ENCODE assay signal across 2 cellular contexts in the genomic region with DNA sequence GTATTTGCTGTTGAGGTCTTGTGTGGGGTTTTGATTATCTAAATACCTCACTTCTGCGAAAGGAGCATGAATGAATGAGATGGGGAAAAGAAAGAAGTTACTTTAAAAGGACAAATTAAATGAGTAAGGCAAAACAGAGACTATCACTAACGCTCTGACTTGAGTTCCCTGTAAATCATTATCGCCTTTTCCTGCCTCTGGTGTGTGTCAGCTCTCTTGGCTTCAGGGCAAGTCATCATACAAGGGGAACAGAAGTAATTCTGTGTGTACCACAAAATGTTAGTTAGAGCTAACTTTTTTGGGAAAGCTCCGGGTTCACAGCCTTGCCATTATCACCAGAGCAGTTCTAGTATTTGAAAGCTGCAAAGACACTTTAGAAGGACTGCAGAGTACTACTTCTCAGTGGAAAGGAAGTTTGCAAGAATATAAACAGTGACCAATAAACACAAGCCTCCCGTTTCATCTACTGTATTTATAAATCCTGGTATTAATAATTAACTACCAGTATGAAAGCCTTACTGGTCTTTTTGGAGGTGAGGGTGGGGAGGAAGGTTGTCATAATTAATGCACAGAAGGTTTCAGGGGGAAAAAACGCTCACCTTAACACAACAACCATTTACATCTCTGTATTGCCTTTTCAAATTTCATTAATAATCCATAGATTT.
TF ChIP-seq lines count a peak whose summit lies in the region.

No MANE protein-coding gene starts in this region.

TF ChIP-seq in SK-N-SH, 30 proteins besides CTCF, POLR2A, EP300 and RAD21 (continued from another document):
- no peak for TF ChIP-seq USF1 (IDR thresholded peaks at IDR 0.05; ENCODE audit: borderline replicate concordance, low read depth)
- TF ChIP-seq SMC3 (IDR thresholded peaks at IDR 0.05; ENCODE audit: low read depth, low read length), result no peak
- TF ChIP-seq, protein P1, sequence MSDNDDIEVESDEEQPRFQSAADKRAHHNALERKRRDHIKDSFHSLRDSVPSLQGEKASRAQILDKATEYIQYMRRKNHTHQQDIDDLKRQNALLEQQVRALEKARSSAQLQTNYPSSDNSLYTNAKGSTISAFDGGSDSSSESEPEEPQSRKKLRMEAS (IDR thresholded peaks at IDR 0.05; ENCODE audit: low read depth), result no peak
- TF ChIP-seq REST (IDR thresholded peaks at IDR 0.05; ENCODE audit: low read depth, low read length), result no peak
- no peak for TF ChIP-seq FOXM1 (IDR thresholded peaks at IDR 0.05; ENCODE audit: low read depth)
- no peak for TF ChIP-seq GABPA (IDR thresholded peaks at IDR 0.05; ENCODE audit: low read depth)
- no peak for TF ChIP-seq TEAD4 (IDR thresholded peaks at IDR 0.05; ENCODE audit: borderline replicate concordance, insufficient read depth)
- TF ChIP-seq NRF1 (IDR thresholded peaks at IDR 0.05; ENCODE audit: low read depth, low read length), result no peak
- TF ChIP-seq NFIC (IDR thresholded peaks at IDR 0.05; ENCODE audit: borderline replicate concordance), result no peak
- TF ChIP-seq USF2 (IDR thresholded peaks at IDR 0.05; ENCODE audit: borderline replicate concordance, low read depth, low read length), result no peak
- TF ChIP-seq MEF2A (IDR thresholded peaks at IDR 0.05; ENCODE audit: borderline replicate concordance, low read depth), result no peak
- TF ChIP-seq, protein P2, sequence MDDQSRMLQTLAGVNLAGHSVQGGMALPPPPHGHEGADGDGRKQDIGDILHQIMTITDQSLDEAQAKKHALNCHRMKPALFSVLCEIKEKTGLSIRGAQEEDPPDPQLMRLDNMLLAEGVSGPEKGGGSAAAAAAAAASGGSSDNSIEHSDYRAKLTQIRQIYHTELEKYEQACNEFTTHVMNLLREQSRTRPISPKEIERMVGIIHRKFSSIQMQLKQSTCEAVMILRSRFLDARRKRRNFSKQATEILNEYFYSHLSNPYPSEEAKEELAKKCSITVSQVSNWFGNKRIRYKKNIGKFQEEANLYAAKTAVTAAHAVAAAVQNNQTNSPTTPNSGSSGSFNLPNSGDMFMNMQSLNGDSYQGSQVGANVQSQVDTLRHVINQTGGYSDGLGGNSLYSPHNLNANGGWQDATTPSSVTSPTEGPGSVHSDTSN (IDR thresholded peaks at IDR 0.05), result no peak
- TF ChIP-seq RFX5 (IDR thresholded peaks at IDR 0.05; ENCODE audit: low read length), result no peak

TF ChIP-seq in SK-N-SH treated with all-trans-retinoic acid at 6 μM for 48 hours, 23 proteins besides CTCF, POLR2A, EP300 and RAD21 (continued from another document):
- TF ChIP-seq PATZ1 (CRISPR knock-in tag; IDR thresholded peaks at IDR 0.05; ENCODE audit: borderline replicate concordance) (no peak), POU6F1 (CRISPR knock-in tag; IDR thresholded peaks at IDR 0.05; ENCODE audit: borderline replicate concordance, low read depth) (no peak), ZFP3 (CRISPR knock-in tag; IDR thresholded peaks at IDR 0.05) (no peak), ARNTL (CRISPR knock-in tag; IDR thresholded peaks at IDR 0.05; ENCODE audit: borderline replicate concordance, low read depth) (no peak), SNAI2 (CRISPR knock-in tag; IDR thresholded peaks at IDR 0.05) (no peak), ISL1 (CRISPR knock-in tag; IDR thresholded peaks at IDR 0.05) (no peak), TCF4 (CRISPR knock-in tag; IDR thresholded peaks at IDR 0.05; ENCODE audit: borderline replicate concordance) (no peak)
- TF ChIP-seq, protein P3, sequence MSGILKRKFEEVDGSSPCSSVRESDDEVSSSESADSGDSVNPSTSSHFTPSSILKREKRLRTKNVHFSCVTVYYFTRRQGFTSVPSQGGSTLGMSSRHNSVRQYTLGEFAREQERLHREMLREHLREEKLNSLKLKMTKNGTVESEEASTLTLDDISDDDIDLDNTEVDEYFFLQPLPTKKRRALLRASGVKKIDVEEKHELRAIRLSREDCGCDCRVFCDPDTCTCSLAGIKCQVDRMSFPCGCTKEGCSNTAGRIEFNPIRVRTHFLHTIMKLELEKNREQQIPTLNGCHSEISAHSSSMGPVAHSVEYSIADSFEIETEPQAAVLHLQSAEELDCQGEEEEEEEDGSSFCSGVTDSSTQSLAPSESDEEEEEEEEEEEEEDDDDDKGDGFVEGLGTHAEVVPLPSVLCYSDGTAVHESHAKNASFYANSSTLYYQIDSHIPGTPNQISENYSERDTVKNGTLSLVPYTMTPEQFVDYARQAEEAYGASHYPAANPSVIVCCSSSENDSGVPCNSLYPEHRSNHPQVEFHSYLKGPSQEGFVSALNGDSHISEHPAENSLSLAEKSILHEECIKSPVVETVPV (CRISPR knock-in tag; IDR thresholded peaks at IDR 0.05), result no peak
